In genomic region chr5:64827703-64828102, GRCh38 we compare ENCODE assay signal across 17 cellular contexts.
"Had no signal": no experiment of that assay in that cellular context is flagged by ENCODE, and none has a peak within 500 bp of the region (broad histone marks: within the 10 kb centered on the region; RNA-seq: fewer than 3 reads in every experiment).

No MANE protein-coding gene starts in this region.

- H3K4me1 ChIP-seq: gastrocnemius medialis, lower lobe of right lung, right atrium auricular region had no signal

- H3K27me3 ChIP-seq: esophagus squamous epithelium, gastrocnemius medialis, heart right ventricle, right atrium auricular region, sigmoid colon had no signal

- H3K36me3 ChIP-seq: esophagus squamous epithelium, gastrocnemius medialis, lower lobe of right lung, right atrium auricular region, sigmoid colon had no signal

- H3K4me3 ChIP-seq: esophagus squamous epithelium, gastrocnemius medialis, heart right ventricle, left ventricle myocardium inferior, lower lobe of right lung, right atrium auricular region, sigmoid colon had no signal

- H3K9me3 ChIP-seq: esophagus squamous epithelium, gastrocnemius medialis, lower lobe of right lung, right atrium auricular region, sigmoid colon had no signal

- DNase-seq: effector memory CD8-positive, alpha-beta T cell; esophagus squamous epithelium; gastrocnemius medialis; heart right ventricle; hypothalamus; islet precursor cell; left ventricle myocardium inferior; lower lobe of right lung; natural killer cell; posterior cingulate gyrus; sigmoid colon; small intestine; stimulated activated CD4-positive, alpha-beta T cell treated with anti-CD3 and anti-CD28 coated beads, Interleukin-12 subunit alpha, Interleukin-12 subunit beta, amount 100 ng/mL, for 4 hours; stimulated activated CD4-positive, alpha-beta T cell treated with anti-CD3 and anti-CD28 coated beads, Interleukin-2, amount 100 ng/mL, for 48 hours; stimulated activated naive CD4-positive, alpha-beta T cell treated with Interleukin-2 at 50 U/mL for 16 hours; trophoblast cell had no signal
